Comparison of ENCODE assay signal across 9 cellular contexts in the genomic region with DNA sequence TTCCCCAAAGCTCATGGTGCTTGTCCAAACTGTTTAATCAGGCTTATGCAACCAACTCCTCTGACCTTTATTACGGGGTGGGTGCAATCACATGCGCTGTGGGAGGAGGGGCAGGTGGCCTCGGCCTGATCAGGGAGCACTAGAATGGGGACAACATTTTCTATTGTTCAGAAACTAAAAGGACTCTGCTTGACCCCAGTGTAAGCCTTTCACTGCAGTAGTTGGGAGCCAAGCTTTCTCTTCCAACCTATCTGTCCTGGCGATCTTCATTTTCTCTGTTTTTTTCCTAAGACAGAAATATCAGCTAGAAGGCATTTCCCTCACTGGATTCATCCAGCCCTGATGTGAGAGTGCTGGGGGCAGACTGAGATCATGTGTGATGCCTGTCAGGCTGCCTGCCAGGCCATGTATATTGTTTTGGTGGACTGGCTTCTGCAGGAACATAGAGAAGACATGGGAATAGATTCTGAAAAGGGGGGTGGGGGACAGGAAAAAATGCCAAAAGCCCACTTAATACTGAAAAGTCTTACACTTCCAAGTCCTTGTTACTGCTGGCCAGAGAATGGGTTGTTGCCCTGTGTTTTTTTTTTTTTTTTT.
DNase-seq lines count a peak whose midpoint lies in the region; ATAC-seq and TF ChIP-seq lines count a peak whose summit lies in the region.
"Had no signal": no experiment of that assay in that cellular context is flagged by ENCODE, and none has a peak within 500 bp of the region (broad histone marks: within the 10 kb centered on the region; RNA-seq: fewer than 3 reads in every experiment).

No MANE protein-coding gene starts in this region.

- CTCF ChIA-PET in IMR-90 (lab: Yijun Ruan, JAX) = interaction anchor here (1.7 kb wide), 1 partner anchor 10 kb away, joined by 3 read pairs; no protein-coding TSS in a partner anchor

- peak; percentile 55 for DNase-seq in IMR-90
- DNase-seq in breast epithelium (ENCODE audit: low spot score in 2 of 2) = peak in 1 of 2 donors; percentile 72
- peak; percentile 92 for DNase-seq in left lobe of liver (ENCODE audit: low spot score)
- DNase-seq in stromal cell of bone marrow (ENCODE audit: low read depth) = peak; percentile 50
- no peak for DNase-seq in COLO668 (lab: John Stamatoyannopoulos, UW; ENCODE audit: unreplicated experiment)
- DNase-seq in DMS 273 (lab: John Stamatoyannopoulos, UW; ENCODE audit: unreplicated experiment) = no peak
- DNase-seq: SJCRH30 had no signal

- BruUV-seq in IMR-90 (replicated peaks; lab: Mats Ljungman, UMichigan) = no TSS peak

- peak overlapping the region; percentile 68 for H2BK5ac ChIP-seq in IMR-90 (ENCODE audit: low read depth, low read length, poor library complexity, severe bottlenecking)

- H4K20me1 ChIP-seq in IMR-90 (ENCODE audit: insufficient read depth, low read length) = no peaks in the 10 kb centered on the region

- H3K79me1 ChIP-seq in IMR-90 (ENCODE audit: low read depth in 1 of 2, low read length in 2 of 2) = no peaks in the 10 kb centered on the region

- H3K9me3 ChIP-seq in IMR-90 (ENCODE audit: control insufficient read depth, insufficient read depth, low read length) (no peaks in the 10 kb centered on the region), breast epithelium (no peaks in the 10 kb centered on the region)
- H3K9me3 ChIP-seq: SJCRH30 had no signal

- H3K4me1 ChIP-seq in IMR-90 (ENCODE audit: control insufficient read depth, insufficient read depth, low read length) (peaks cover 21% of the 10 kb centered on the region), breast epithelium (peaks cover 13 to 16% of the 10 kb centered on the region in 2 donors)
- H3K4me1 ChIP-seq: SJCRH30 had no signal

- H2AK9ac ChIP-seq in IMR-90 (replicated peaks; ENCODE audit: low read depth, low read length, poor library complexity) = no peak overlapping the region

- ATAC-seq in IMR-90 (ENCODE audit: low read depth) (peak; percentile 73), left lobe of liver (peak; percentile 82), HG03175 (IDR thresholded peaks at IDR 0.05; ENCODE audit: unreplicated experiment) (no peak), HG02870 (IDR thresholded peaks at IDR 0.05; ENCODE audit: unreplicated experiment) (no peak)

- H2AFZ ChIP-seq in IMR-90 (replicated peaks; ENCODE audit: low read length, poor library complexity) = peak overlapping the region; percentile 53

- H3K4me2 ChIP-seq in IMR-90 (ENCODE audit: low read depth, low read length) = no peak overlapping the region

- no peaks in the 10 kb centered on the region for H3K36me3 ChIP-seq in IMR-90 (ENCODE audit: control insufficient read depth, insufficient read depth, low read length)
- no peaks in the 10 kb centered on the region for H3K36me3 ChIP-seq in breast epithelium
- H3K36me3 ChIP-seq: SJCRH30 had no signal

- POLR2A ChIA-PET in IMR-90 (lab: Charles Lee; ENCODE audit: unreplicated experiment) = interaction anchor here (0.6 kb wide), 1 partner anchor 253 kb away, joined by 6 read pairs; no protein-coding TSS in a partner anchor

- in situ Hi-C loops in IMR-90 (cut with MboI; ENCODE audit: low sequenced_read_pairs) = no loop called here

- no peak for TF ChIP-seq RAD21 in IMR-90 (IDR thresholded peaks at IDR 0.05; ENCODE audit: low read length)

- no peak overlapping the region for H3K4me3 ChIP-seq in IMR-90 (ENCODE audit: insufficient read depth, low read depth, low read length)
- H3K4me3 ChIP-seq in breast epithelium = peak overlapping the region in 1 of 3 donors; percentile 22
- H3K4me3 ChIP-seq: SJCRH30 had no signal

- TF ChIP-seq POLR2A in IMR-90 (IDR thresholded peaks at IDR 0.05; ENCODE audit: low read depth, low read length) (no peak), breast epithelium (IDR thresholded peaks at IDR 0.05) (no peak)

- H2BK120ac ChIP-seq in IMR-90 (ENCODE audit: low read depth, low read length) = peak overlapping the region; percentile 86

- H3K4ac ChIP-seq in IMR-90 (ENCODE audit: low read depth, low read length) = peak overlapping the region; percentile 92

- dilution Hi-C loops in IMR-90 (cut with HindIII; ENCODE audit: low sequenced_read_pairs, unreplicated experiment) = no loop called here

- peak overlapping the region; percentile 91 for H2BK20ac ChIP-seq in IMR-90 (ENCODE audit: low read depth, low read length)

- intact Hi-C loops in IMR-90 (cut with micrococcal nuclease) (loop anchor here (5.0 to 10.0 kb wide), 4 partner anchors 349 to 769 kb away; a partner anchor contains a TSS), breast epithelium (cut with DNase I; ENCODE audit: low total_unique reads) (no loop called here)

- peak overlapping the region; percentile 30 to 81 for H4K8ac ChIP-seq in IMR-90 (ENCODE audit: low read depth in 2 of 2, low read length in 2 of 2)

- peak overlapping the region; percentile 82 for H3K18ac ChIP-seq in IMR-90 (ENCODE audit: low read depth, low read length)

- H3K9ac ChIP-seq in IMR-90 (ENCODE audit: low read depth, low read length) = no peak overlapping the region

- peak overlapping the region; percentile 82 for H3K14ac ChIP-seq in IMR-90 (replicated peaks; ENCODE audit: low read depth, low read length)

- no CpG with 5 or more reads among the region's 4 CpGs for WGBS in IMR-90 (ENCODE audit: extremely low coverage in 2 of 2, insufficient read length in 1 of 2), 2 experiments

- peak overlapping the region; percentile 52 for H4K5ac ChIP-seq in IMR-90 (ENCODE audit: low read depth, low read length)

- H2BK15ac ChIP-seq in IMR-90 (ENCODE audit: low read depth, low read length) = peak overlapping the region; percentile 51; the same call in 1 of the 3 replicates

- H3K9me1 ChIP-seq in IMR-90 (ENCODE audit: insufficient read depth, low read length) = peaks cover 9% of the 10 kb centered on the region; the same call in 1 of the 2 replicates

- peak overlapping the region; percentile 67 for H3K23ac ChIP-seq in IMR-90 (ENCODE audit: low read depth, low read length)

- no peak for TF ChIP-seq CTCF in IMR-90 (conservative IDR thresholded peaks at IDR 0.05; ENCODE audit: low read depth, low read length)
- TF ChIP-seq CTCF in breast epithelium (IDR thresholded peaks at IDR 0.05) = no peak

- peak overlapping the region; percentile 84 for H2AK5ac ChIP-seq in IMR-90 (ENCODE audit: low read depth, low read length)

- peak overlapping the region; percentile 60; the same call in 1 of the 2 replicates for H3K27ac ChIP-seq in IMR-90 (ENCODE audit: insufficient read depth, low read length)
- peak overlapping the region; percentile 70 to 79 for H3K27ac ChIP-seq in breast epithelium
- H3K27ac ChIP-seq: SJCRH30 had no signal

- H3K27me3 ChIP-seq in IMR-90 (ENCODE audit: control insufficient read depth, insufficient read depth, low read length) = no peaks in the 10 kb centered on the region
- no peaks in the 10 kb centered on the region for H3K27me3 ChIP-seq in breast epithelium
- H3K27me3 ChIP-seq: SJCRH30 had no signal

- H3K56ac ChIP-seq in IMR-90 (ENCODE audit: extremely low read depth, insufficient read depth, low read length) = peak overlapping the region; percentile 57

- peak overlapping the region; percentile 90 for H4K91ac ChIP-seq in IMR-90 (ENCODE audit: insufficient read depth, low read depth, low read length)

TF ChIP-seq in IMR-90, 13 proteins besides CTCF, POLR2A, EP300 and RAD21:
- TF ChIP-seq MAZ (IDR thresholded peaks at IDR 0.05; ENCODE audit: borderline replicate concordance, low read depth, low read length) = no peak
- TF ChIP-seq MAFK (IDR thresholded peaks at IDR 0.05; ENCODE audit: low read depth, low read length) = no peak
- no peak for TF ChIP-seq CHD1 (IDR thresholded peaks at IDR 0.05; ENCODE audit: low read depth, low read length)
- no peak for TF ChIP-seq RFX5 (IDR thresholded peaks at IDR 0.05; ENCODE audit: low read depth, low read length)
- no peak for TF ChIP-seq SMC3 (IDR thresholded peaks at IDR 0.05; ENCODE audit: low read depth, low read length)
- TF ChIP-seq, protein P1, sequence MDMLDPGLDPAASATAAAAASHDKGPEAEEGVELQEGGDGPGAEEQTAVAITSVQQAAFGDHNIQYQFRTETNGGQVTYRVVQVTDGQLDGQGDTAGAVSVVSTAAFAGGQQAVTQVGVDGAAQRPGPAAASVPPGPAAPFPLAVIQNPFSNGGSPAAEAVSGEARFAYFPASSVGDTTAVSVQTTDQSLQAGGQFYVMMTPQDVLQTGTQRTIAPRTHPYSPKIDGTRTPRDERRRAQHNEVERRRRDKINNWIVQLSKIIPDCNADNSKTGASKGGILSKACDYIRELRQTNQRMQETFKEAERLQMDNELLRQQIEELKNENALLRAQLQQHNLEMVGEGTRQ (IDR thresholded peaks at IDR 0.05; ENCODE audit: low read depth, low read length) = peak; percentile 31; the same call in 1 of the 2 replicates
- TF ChIP-seq NFE2L2 (IDR thresholded peaks at IDR 0.05; ENCODE audit: low read depth, low read length) = no peak
- peak; percentile 75 for TF ChIP-seq CEBPB (IDR thresholded peaks at IDR 0.05; ENCODE audit: low read depth, low read length)
- TF ChIP-seq BHLHE40 (IDR thresholded peaks at IDR 0.05; ENCODE audit: low read depth, low read length) = peak; percentile 53; the same call in 1 of the 2 replicates

Comparison
In these comparisons a context has a peak if more than half of its experiments do, and no peak if none do; other contexts are left out.
1. ATAC-seq: peak in IMR-90 (single experiment) and left lobe of liver (single experiment); none in HG03175 (single experiment) and HG02870 (single experiment).
2. DNase-seq: peak in IMR-90 (single experiment), left lobe of liver (single experiment) and stromal cell of bone marrow (single experiment); none in COLO668 (single experiment) and DMS 273 (single experiment).